ENCODE assay signal across 1 cellular context in genomic region chr1:117633423-117633822, GRCh38.
TF ChIP-seq lines count a peak whose summit lies in the region.

No MANE protein-coding gene starts in this region.

TF ChIP-seq in SK-N-SH, 30 proteins besides CTCF, POLR2A, EP300 and RAD21 (continued from another document):
- TF ChIP-seq REST (IDR thresholded peaks at IDR 0.05; ENCODE audit: low read depth, low read length) (no peak), IRF3 (IDR thresholded peaks at IDR 0.05; ENCODE audit: low read depth, low read length) (no peak), SIN3A (IDR thresholded peaks at IDR 0.05; ENCODE audit: borderline replicate concordance, low read depth, low read length) (no peak)
